Comparison of ENCODE assay signal across 20 cellular contexts in the genomic region with DNA sequence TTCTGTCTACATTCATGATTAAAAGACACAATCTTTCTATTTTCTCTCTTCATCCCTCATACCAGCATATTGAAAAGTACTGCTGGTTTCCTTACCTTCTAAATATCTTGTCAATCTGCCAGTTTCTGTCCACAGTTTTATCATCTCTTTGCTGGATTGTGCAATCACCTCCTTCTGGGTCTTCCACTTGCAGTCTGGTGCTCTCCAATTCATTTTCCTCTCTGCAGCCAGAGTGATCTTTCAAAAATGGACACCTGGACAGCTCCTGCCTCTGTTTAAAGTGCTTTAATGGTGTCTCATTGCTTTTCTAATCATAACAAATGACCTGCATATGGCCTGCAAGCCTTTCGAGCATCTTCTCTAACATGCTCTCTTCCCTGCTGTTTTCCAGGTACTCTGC.
"Had no signal": no experiment of that assay in that cellular context is flagged by ENCODE, and none has a peak within 500 bp of the region (broad histone marks: within the 10 kb centered on the region; RNA-seq: fewer than 3 reads in every experiment).

No MANE protein-coding gene starts in this region.

- H3K36me3 ChIP-seq: ovary, thoracic aorta, upper lobe of left lung had no signal

- H3K4me1 Mint-ChIP-seq: activated CD4-positive, alpha-beta T cell treated with anti-CD3 and anti-CD28 coated beads, Interleukin-2, amount 10 ng/mL, durations not matched to agents 24 days and 14 days; brain; immature natural killer cell; stimulated activated effector memory CD8-positive, alpha-beta T cell treated with anti-CD3 and anti-CD28 coated beads, Interleukin-12 subunit alpha, Interleukin-12 subunit beta, amount 100 ng/mL, for 72 hours had no signal

- H3K27ac Mint-ChIP-seq: activated CD4-positive, alpha-beta T cell treated with anti-CD3 and anti-CD28 coated beads, Interleukin-2, amount 10 ng/mL, durations not matched to agents 24 days and 14 days; activated CD8-positive, alpha-beta T cell treated with anti-CD3 and anti-CD28 coated beads, Interleukin-2, amount 10 ng/mL, durations not matched to agents 7 days and 5 days; activated T-cell treated with anti-CD3 and anti-CD28 coated beads, Interleukin-2, amount 50 U/mL, for 24 hours; activated T-helper 2 cell treated with anti-CD3 and anti-CD28 coated beads, Interferon-gamma antibody, Interleukin-2, Interleukin-4, amounts not matched to agents 10 μg/mL and 5 μg/mL and 100 μg/mL, durations not matched to agents 14 hours and 24 hours and 36 hours; brain; immature natural killer cell; naive thymus-derived CD4-positive, alpha-beta T cell; stimulated activated effector memory CD8-positive, alpha-beta T cell treated with anti-CD3 and anti-CD28 coated beads, Interleukin-12 subunit alpha, Interleukin-12 subunit beta, amount 100 ng/mL, for 72 hours; T-helper 2 cell treated with Interferon-gamma antibody and Interleukin-4, amounts not matched to agents 5 μg/mL and 100 μg/mL, for 36 hours had no signal

- H3K4me3 Mint-ChIP-seq: activated CD4-positive, alpha-beta T cell treated with anti-CD3 and anti-CD28 coated beads, Interleukin-2, amount 10 ng/mL, durations not matched to agents 24 days and 14 days; activated CD8-positive, alpha-beta T cell treated with anti-CD3 and anti-CD28 coated beads, Interleukin-2, amount 10 ng/mL, durations not matched to agents 7 days and 5 days; activated T-cell treated with anti-CD3 and anti-CD28 coated beads, Interleukin-2, amount 50 U/mL, for 24 hours; brain; immature natural killer cell; naive thymus-derived CD4-positive, alpha-beta T cell; stimulated activated effector memory CD8-positive, alpha-beta T cell treated with anti-CD3 and anti-CD28 coated beads, Interleukin-12 subunit alpha, Interleukin-12 subunit beta, amount 100 ng/mL, for 72 hours; T-helper 2 cell treated with Interferon-gamma antibody and Interleukin-4, amounts not matched to agents 5 μg/mL and 100 μg/mL, for 36 hours had no signal

- H3K27me3 ChIP-seq: ovary, upper lobe of left lung had no signal

- H3K27me3 Mint-ChIP-seq: activated CD4-positive, alpha-beta T cell treated with anti-CD3 and anti-CD28 coated beads, Interleukin-2, amount 10 ng/mL, durations not matched to agents 24 days and 14 days; activated T-cell treated with anti-CD3 and anti-CD28 coated beads, Interleukin-2, amount 50 U/mL, for 24 hours; brain had no signal

- DNase-seq: activated CD4-positive, alpha-beta T cell treated with anti-CD3 and anti-CD28 coated beads, Interleukin-2, amount 10 ng/mL, durations not matched to agents 24 days and 14 days; activated CD4-positive, CD25-positive, alpha-beta regulatory T cell; activated CD8-positive, alpha-beta T cell treated with anti-CD3 and anti-CD28 coated beads, Interleukin-2, amount 10 ng/mL, durations not matched to agents 7 days and 5 days; activated naive CD4-positive, alpha-beta T cell treated with Interleukin-2 at 50 U/mL for 16 hours; activated T-cell treated with anti-CD3 and anti-CD28 coated beads, Interleukin-2, amount 50 U/mL, for 24 hours; anterior cingulate cortex; cortex of kidney; immature natural killer cell; mesenchymal stem cell; mucosa of descending colon; naive thymus-derived CD4-positive, alpha-beta T cell; ovary; stimulated activated CD4-positive, alpha-beta T cell treated with anti-CD3 and anti-CD28 coated beads, Interleukin-4, amount 100 ng/mL, for 24 hours; upper lobe of left lung had no signal

- H3K4me3 ChIP-seq: mucosa of descending colon, ovary, thoracic aorta, upper lobe of left lung had no signal

- H3K9me3 ChIP-seq: ovary, thoracic aorta had no signal

- H3K27ac ChIP-seq: ovary, thoracic aorta, upper lobe of left lung had no signal

- H3K36me3 Mint-ChIP-seq: brain; immature natural killer cell; naive thymus-derived CD4-positive, alpha-beta T cell; stimulated activated effector memory CD8-positive, alpha-beta T cell treated with anti-CD3 and anti-CD28 coated beads, Interleukin-12 subunit alpha, Interleukin-12 subunit beta, amount 100 ng/mL, for 72 hours had no signal

- ATAC-seq: activated CD8-positive, alpha-beta T cell treated with anti-CD3 and anti-CD28 coated beads, Interleukin-2, amount 10 ng/mL, durations not matched to agents 7 days and 5 days; mucosa of descending colon; naive thymus-derived CD4-positive, alpha-beta T cell; sciatic nerve; stimulated activated effector memory CD8-positive, alpha-beta T cell treated with anti-CD3 and anti-CD28 coated beads, Interleukin-12 subunit alpha, Interleukin-12 subunit beta, amount 100 ng/mL, for 72 hours had no signal

- H3K9me3 Mint-ChIP-seq: activated CD4-positive, alpha-beta T cell treated with anti-CD3 and anti-CD28 coated beads, Interleukin-2, amount 10 ng/mL, durations not matched to agents 24 days and 14 days; activated T-cell treated with anti-CD3 and anti-CD28 coated beads, Interleukin-2, amount 50 U/mL, for 24 hours; activated T-helper 2 cell treated with anti-CD3 and anti-CD28 coated beads, Interferon-gamma antibody, Interleukin-2, Interleukin-4, amounts not matched to agents 10 μg/mL and 5 μg/mL and 100 μg/mL, durations not matched to agents 14 hours and 24 hours and 36 hours; immature natural killer cell; T-helper 2 cell treated with Interferon-gamma antibody and Interleukin-4, amounts not matched to agents 5 μg/mL and 100 μg/mL, for 36 hours had no signal
